2 cellular contexts compared by ENCODE assay signal in genomic region chr22:46500201-46500600, GRCh38.
TF ChIP-seq lines count a peak whose summit lies in the region.

No MANE protein-coding gene starts in this region.

TF ChIP-seq in HepG2, 621 proteins besides CTCF, POLR2A, EP300 and RAD21 (continued from another document):
- no peak for TF ChIP-seq ATF6 (CRISPR knock-in tag; conservative IDR thresholded peaks at IDR 0.05)
- TF ChIP-seq EZH2 (conservative IDR thresholded peaks at IDR 0.05; ENCODE audit: low read depth, low read length): no peak
- TF ChIP-seq BATF2 (CRISPR knock-in tag; IDR thresholded peaks at IDR 0.05): no peak
- no peak for TF ChIP-seq ZSCAN31 (CRISPR knock-in tag; IDR thresholded peaks at IDR 0.05; ENCODE audit: low read depth)
- TF ChIP-seq TRIM22 (IDR thresholded peaks at IDR 0.05): no peak
- no peak for TF ChIP-seq ZBTB38 (CRISPR knock-in tag; IDR thresholded peaks at IDR 0.05)
- no peak for TF ChIP-seq NFKB2 (CRISPR knock-in tag; IDR thresholded peaks at IDR 0.05; ENCODE audit: borderline replicate concordance)

TF ChIP-seq in WTC11, 78 proteins besides CTCF, POLR2A, EP300 and RAD21 (continued from another document):
- TF ChIP-seq ZBTB43 (CRISPR knock-in tag; IDR thresholded peaks at IDR 0.05): no peak
- TF ChIP-seq MYBL2 (CRISPR knock-in tag; IDR thresholded peaks at IDR 0.05): no peak
- TF ChIP-seq ZNF532 (CRISPR knock-in tag; IDR thresholded peaks at IDR 0.05; ENCODE audit: borderline replicate concordance): no peak
- no peak for TF ChIP-seq MAX (CRISPR knock-in tag; IDR thresholded peaks at IDR 0.05)
- TF ChIP-seq CBFB (CRISPR knock-in tag; IDR thresholded peaks at IDR 0.05; ENCODE audit: low read depth): no peak
- TF ChIP-seq NR2C2 (CRISPR knock-in tag; IDR thresholded peaks at IDR 0.05): no peak
- no peak for TF ChIP-seq ATF6 (CRISPR knock-in tag; IDR thresholded peaks at IDR 0.05)
- no peak for TF ChIP-seq KAT7 (CRISPR knock-in tag; IDR thresholded peaks at IDR 0.05; ENCODE audit: borderline replicate concordance)
- TF ChIP-seq GTF2I (CRISPR knock-in tag; conservative IDR thresholded peaks at IDR 0.05): no peak
- TF ChIP-seq ZBTB21 (CRISPR knock-in tag; IDR thresholded peaks at IDR 0.05; ENCODE audit: borderline replicate concordance): no peak
- no peak for TF ChIP-seq CDX4 (CRISPR knock-in tag; IDR thresholded peaks at IDR 0.05; ENCODE audit: borderline replicate concordance)
- TF ChIP-seq AR (CRISPR knock-in tag; IDR thresholded peaks at IDR 0.05): no peak
- TF ChIP-seq ELF4 (CRISPR knock-in tag; IDR thresholded peaks at IDR 0.05; ENCODE audit: low read depth): no peak
- no peak for TF ChIP-seq NR3C1 (CRISPR knock-in tag; conservative IDR thresholded peaks at IDR 0.05; ENCODE audit: low read depth)
